In genomic region chr14:32809255-32809654, GRCh38 we compare ENCODE assay signal across 19 cellular contexts.
DNase-seq lines count a peak whose midpoint lies in the region; ATAC-seq and TF ChIP-seq lines count a peak whose summit lies in the region.
"Had no signal": no experiment of that assay in that cellular context is flagged by ENCODE, and none has a peak within 500 bp of the region (broad histone marks: within the 10 kb centered on the region; RNA-seq: fewer than 3 reads in every experiment).

No MANE protein-coding gene starts in this region.

- BruUV-seq in A673 (replicated peaks; lab: Mats Ljungman, UMichigan) (no TSS peak), PC-3 (replicated peaks; lab: Mats Ljungman, UMichigan) (no TSS peak)

- H3K9ac ChIP-seq in HUES48 (ENCODE audit: low read depth, low read length) (no peak overlapping the region), PC-3 (ENCODE audit: low read length) (no peak overlapping the region)

- no peaks in the 10 kb centered on the region for H4K20me1 ChIP-seq in PC-3 (ENCODE audit: low read length)

- POLR2A ChIA-PET in A673 (lab: Charles Lee; ENCODE audit: low non-redundant PET), result no interaction called here
- POLR2A ChIA-PET in PC-3 (lab: Charles Lee; ENCODE audit: unreplicated experiment), result interaction anchor here (0.7 kb wide), 1 partner anchor 348 kb away, joined by 8 read pairs; no protein-coding TSS in a partner anchor

- H3K9me2 ChIP-seq in PC-3 (replicated peaks; ENCODE audit: low read length), result no peaks in the 10 kb centered on the region

- H3K27ac ChIP-seq in A673 (ENCODE audit: low read depth, low read length, poor library complexity, severe bottlenecking) (peak overlapping the region; percentile 39), HUES48 (ENCODE audit: low read depth, low read length) (peak overlapping the region; percentile 4), PC-3 (ENCODE audit: low read length) (no peak overlapping the region), layer of hippocampus (ENCODE audit: low read depth, low read length) (peak overlapping the region; percentile 76), ascending aorta (no peak overlapping the region)
- H3K27ac ChIP-seq: WERI-Rb-1 had no signal

- no peaks in the 10 kb centered on the region for H3F3A ChIP-seq in PC-3 (ENCODE audit: low read length, unreplicated experiment)

- H3K9me3 ChIP-seq in A673 (ENCODE audit: low read depth, low read length, poor library complexity, severe bottlenecking) (peaks cover 7% of the 10 kb centered on the region), HUES48 (ENCODE audit: control insufficient read depth, insufficient read depth, low read length) (0 out of 2 replicates have a peak, but pooled peaks cover 5% of the 10 kb centered on the region), PC-3 (ENCODE audit: low read length) (peaks cover 14% of the 10 kb centered on the region), ascending aorta (peaks cover 0 to 7% of the 10 kb centered on the region in 2 donors)

- no peak overlapping the region for H2AFZ ChIP-seq in PC-3 (ENCODE audit: low read length)

- H3K4me2 ChIP-seq in PC-3 (ENCODE audit: low read length), result peak overlapping the region; percentile 45; the same call in 1 of the 2 replicates

- TF ChIP-seq CTCF in A673 (conservative IDR thresholded peaks at IDR 0.05; ENCODE audit: low read depth, low read length) (no peak), PC-3 (conservative IDR thresholded peaks at IDR 0.05; ENCODE audit: low read depth, low read length) (no peak), ascending aorta (IDR thresholded peaks at IDR 0.05) (no peak)

- peak; percentile 35; the same call in 1 of the 2 replicates for ATAC-seq in PC-3
- ATAC-seq in GM18517 (IDR thresholded peaks at IDR 0.05; ENCODE audit: unreplicated experiment), result no peak
- ATAC-seq in GM21360 (IDR thresholded peaks at IDR 0.05; ENCODE audit: unreplicated experiment), result no peak
- ATAC-seq: stimulated activated naive CD8-positive, alpha-beta T cell treated with anti-CD3 and anti-CD28 coated beads, Interleukin-15, amount 100 ng/mL, for 72 hours had no signal

- no peaks in the 10 kb centered on the region for H3K36me3 ChIP-seq in A673 (ENCODE audit: insufficient read depth, low read length, poor library complexity, severe bottlenecking)
- no peaks in the 10 kb centered on the region for H3K36me3 ChIP-seq in HUES48 (ENCODE audit: control insufficient read depth, insufficient read depth, low read length)
- no peaks in the 10 kb centered on the region for H3K36me3 ChIP-seq in PC-3 (ENCODE audit: low read depth, low read length)
- peaks cover 2 to 5% of the 10 kb centered on the region in 2 donors for H3K36me3 ChIP-seq in ascending aorta
- H3K36me3 ChIP-seq: HAP-1, WERI-Rb-1 had no signal

- peak overlapping the region; percentile 9 for H3K4me3 ChIP-seq in A673 (ENCODE audit: low read depth, low read length, poor library complexity, severe bottlenecking)
- H3K4me3 ChIP-seq in HUES48 (ENCODE audit: low read depth, low read length), result no peak overlapping the region
- no peak overlapping the region for H3K4me3 ChIP-seq in PC-3 (ENCODE audit: low read length)
- H3K4me3 ChIP-seq in ascending aorta, result no peak overlapping the region
- H3K4me3 ChIP-seq: HAP-1 had no signal

- DNase-seq in A673 (ENCODE audit: low spot score) (peak; percentile 60), PC-3 (no peak), ascending aorta (ENCODE audit: low spot score in 2 of 2) (no peak)
- no peak for DNase-seq in stimulated activated naive CD4-positive, alpha-beta T cell (lab: John Stamatoyannopoulos, UW)
- DNase-seq: activated CD4-positive, alpha-beta memory T cell treated with anti-CD3 and anti-CD28 coated beads, Interleukin-2, amount 10 ng/mL, durations not matched to agents 7 days and 5 days; activated naive CD4-positive, alpha-beta T cell treated with anti-CD3 and anti-CD28 coated beads for 36 hours; activated T-cell treated with anti-CD3 and anti-CD28 coated beads, Interleukin-2, amount 50 U/mL, for 1 hour; EL; foreskin melanocyte; left cardiac atrium; occipital lobe; stimulated activated CD4-positive, alpha-beta T cell treated with anti-CD3 and anti-CD28 coated beads, Interleukin-2, amount 100 ng/mL, for 24 hours; stimulated activated naive CD8-positive, alpha-beta T cell treated with anti-CD3 and anti-CD28 coated beads, Interleukin-15, amount 100 ng/mL, for 72 hours; WERI-Rb-1 had no signal

- H3K27me3 ChIP-seq in A673 (replicated peaks; ENCODE audit: insufficient read depth, low read depth, low read length, poor library complexity), result no peaks in the 10 kb centered on the region
- H3K27me3 ChIP-seq in HUES48 (ENCODE audit: control insufficient read depth, insufficient read depth, low read length), result no peaks in the 10 kb centered on the region
- no peaks in the 10 kb centered on the region for H3K27me3 ChIP-seq in PC-3 (ENCODE audit: low read length)
- no peaks in the 10 kb centered on the region for H3K27me3 ChIP-seq in layer of hippocampus (ENCODE audit: control insufficient read depth, insufficient read depth, low read length)
- H3K27me3 ChIP-seq in ascending aorta, result no peaks in the 10 kb centered on the region

- intact Hi-C loops in A673 (cut with micrococcal nuclease; ENCODE audit: unreplicated experiment), result no loop called here
- intact Hi-C loops in PC-3 (cut with micrococcal nuclease), result no loop called here
- intact Hi-C loops in ascending aorta (cut with DNase I), result no loop called here

- CTCF ChIA-PET in A673 (lab: Charles Lee) (no interaction called here), PC-3 (lab: Charles Lee) (no interaction called here)

- H3K4me1 ChIP-seq in A673 (ENCODE audit: insufficient read depth, low read length, poor library complexity, severe bottlenecking) (peaks cover 37% of the 10 kb centered on the region), HUES48 (ENCODE audit: control insufficient read depth, insufficient read depth, low read length) (peaks cover 41% of the 10 kb centered on the region), PC-3 (ENCODE audit: insufficient read depth, low read length) (0 out of 2 replicates have a peak, but pooled peaks cover 3% of the 10 kb centered on the region), ascending aorta (peaks cover 2 to 5% of the 10 kb centered on the region in 2 donors)

- no peaks in the 10 kb centered on the region for H3K79me2 ChIP-seq in PC-3 (ENCODE audit: low read length)

Comparison
In these comparisons a context has a peak if more than half of its experiments do, and no peak if none do; other contexts are left out.
1. H3K27ac ChIP-seq: peak in A673 (single experiment), HUES48 (single experiment) and layer of hippocampus (single experiment); none in PC-3 (single experiment) and ascending aorta (0 of 2).